ENCODE assay signal across 12 cellular contexts in the genomic region with DNA sequence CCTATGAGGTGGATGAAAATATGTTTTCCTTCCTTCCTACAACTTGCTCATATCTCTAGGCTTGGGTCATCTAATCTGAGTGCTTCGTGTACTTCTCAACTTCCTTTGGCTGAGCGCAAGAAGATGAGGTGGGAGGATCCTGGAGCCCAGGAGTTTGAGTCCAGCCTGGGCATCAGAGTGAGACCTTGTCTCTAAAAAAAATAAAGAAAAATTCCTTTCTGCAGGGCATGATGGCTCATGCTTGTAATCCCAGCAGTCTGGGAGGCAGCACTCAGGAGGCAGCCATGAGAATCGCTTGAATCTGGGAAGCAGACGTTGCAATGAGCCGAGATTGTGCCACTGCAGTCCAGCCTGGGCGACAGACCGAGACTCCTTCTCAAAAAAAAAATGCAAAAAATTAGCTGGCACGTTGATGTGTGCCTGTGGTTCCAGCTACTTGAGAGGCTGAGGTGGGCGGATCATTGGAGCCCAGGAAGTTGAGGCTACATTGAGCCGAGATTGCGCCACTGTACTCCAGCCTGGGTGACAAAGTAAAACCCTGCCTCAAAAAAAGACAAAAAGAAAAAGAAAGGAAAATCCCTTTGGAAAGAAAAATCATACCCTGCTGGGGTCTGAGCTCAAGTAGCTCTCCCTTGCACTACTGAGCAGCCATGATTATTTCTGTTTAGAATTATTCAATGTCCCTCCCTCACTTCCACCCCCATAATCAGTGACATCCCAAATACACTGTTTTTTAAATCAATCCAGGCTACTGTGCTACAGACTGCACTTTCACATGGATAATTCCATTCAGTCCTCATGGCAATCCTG. TPM values are rescaled to one million over a fixed set of nuclear protein-coding genes. Genes with fewer than 3 reads are reported as not detected.
DNase-seq lines count a peak whose midpoint lies in the region; ATAC-seq and TF ChIP-seq lines count a peak whose summit lies in the region.
"Had no signal": no experiment of that assay in that cellular context is flagged by ENCODE, and none has a peak within 500 bp of the region (broad histone marks: within the 10 kb centered on the region; RNA-seq: fewer than 3 reads in every experiment).

No MANE protein-coding gene starts in this region.

- H3K9me3 Mint-ChIP-seq in nephron progenitor cell: peaks cover 23% of the 10 kb centered on the region

- peak overlapping the region in 4 of 10 experiments; percentile 1 to 49 (median 10); a peak in 5 of 20 replicates for H3K4me3 ChIP-seq in BLaER1 treated with 17β-estradiol and CSF1 and Interleukin-3, amounts not matched to agents 10 nM and 100 nM
- H3K4me3 ChIP-seq in NB4 (ENCODE audit: low read depth, low read length) (no peak overlapping the region), epithelial cell of esophagus (ENCODE audit: low read length) (peak overlapping the region; percentile 7), stomach (no peak overlapping the region), tibial nerve (no peak overlapping the region)

- H3K27me3 Mint-ChIP-seq in nephron progenitor cell (ENCODE audit: low read depth, poor library complexity): peaks cover 3% of the 10 kb centered on the region

- TF ChIP-seq POLR2A in NB4 (IDR thresholded peaks at IDR 0.05; ENCODE audit: extremely low read depth, insufficient read length): no peak
- TF ChIP-seq POLR2A in stomach (IDR thresholded peaks at IDR 0.05): no peak
- TF ChIP-seq POLR2A in tibial nerve (IDR thresholded peaks at IDR 0.05): no peak

- H3K4me1 Mint-ChIP-seq in nephron progenitor cell: peaks cover 27% of the 10 kb centered on the region

- H3K27ac Mint-ChIP-seq in nephron progenitor cell: peak overlapping the region; percentile 91

- H3K9me3 ChIP-seq in BLaER1 treated with 17β-estradiol and CSF1 and Interleukin-3, amounts not matched to agents 10 nM and 100 nM (replicated peaks in 1 of 11): 0 out of 22 replicates have a peak, but pooled peaks cover 0 to 4% (median 0%) of the 10 kb centered on the region in 11 experiments
- H3K9me3 ChIP-seq in stomach: no peaks in the 10 kb centered on the region
- H3K9me3 ChIP-seq in tibial nerve: no peaks in the 10 kb centered on the region
- H3K9me3 ChIP-seq: adrenal gland had no signal

- H3K4me3 Mint-ChIP-seq in nephron progenitor cell: no peak overlapping the region
- H3K4me3 Mint-ChIP-seq: neural crest cell had no signal

- peak overlapping the region in 6 of 11 experiments; percentile 26 to 62 (median 32); a peak in 9 of 22 replicates for H3K9ac ChIP-seq in BLaER1 treated with 17β-estradiol and CSF1 and Interleukin-3, amounts not matched to agents 10 nM and 100 nM

- intact Hi-C loops in stomach (cut with DNase I; ENCODE audit: low total_unique reads): no loop called here

- peak overlapping the region; percentile 7 to 77 (median 63); a peak in 19 of 22 replicates for H3K27ac ChIP-seq in BLaER1 treated with 17β-estradiol and CSF1 and Interleukin-3, amounts not matched to agents 10 nM and 100 nM
- H3K27ac ChIP-seq in stomach (no peak overlapping the region), tibial nerve (no peak overlapping the region)

- no peaks in the 10 kb centered on the region for H3K27me3 ChIP-seq in BLaER1 treated with 17β-estradiol and CSF1 and Interleukin-3, amounts not matched to agents 10 nM and 100 nM
- H3K27me3 ChIP-seq in stomach (no peaks in the 10 kb centered on the region), tibial nerve (no peaks in the 10 kb centered on the region)
- H3K27me3 ChIP-seq: adrenal gland had no signal

- H3K4me2 ChIP-seq in BLaER1 treated with 17β-estradiol and CSF1 and Interleukin-3, amounts not matched to agents 10 nM and 100 nM: peak overlapping the region; percentile 27 to 86 (median 67)

- no peak for TF ChIP-seq CTCF in NB4 (IDR thresholded peaks at IDR 0.05; ENCODE audit: low read depth, low read length)
- TF ChIP-seq CTCF in epithelial cell of esophagus (IDR thresholded peaks at IDR 0.05; ENCODE audit: insufficient read depth, low read depth, low read length, missing control alignments): no peak
- TF ChIP-seq CTCF in nephron progenitor cell (IDR thresholded peaks at IDR 0.05): no peak
- TF ChIP-seq CTCF in stomach (IDR thresholded peaks at IDR 0.05): no peak
- TF ChIP-seq CTCF in tibial nerve (IDR thresholded peaks at IDR 0.05): no peak

- ATAC-seq in HG02610 (IDR thresholded peaks at IDR 0.05; ENCODE audit: unreplicated experiment): no peak
- ATAC-seq: PC-3 had no signal

- peaks cover 7% of the 10 kb centered on the region for H3K36me3 Mint-ChIP-seq in nephron progenitor cell (ENCODE audit: low read depth)

- H3K4me1 ChIP-seq in BLaER1 treated with 17β-estradiol and CSF1 and Interleukin-3, amounts not matched to agents 10 nM and 100 nM: peaks cover 19 to 63% (median 49%) of the 10 kb centered on the region in 10 experiments
- H3K4me1 ChIP-seq in stomach (peaks cover 0 to 23% (median 4%) of the 10 kb centered on the region in 4 donors), tibial nerve (peaks cover 0 to 4% (median 0%) of the 10 kb centered on the region in 4 donors)

- no peaks in the 10 kb centered on the region for H4K20me1 ChIP-seq in BLaER1 treated with 17β-estradiol and CSF1 and Interleukin-3, amounts not matched to agents 10 nM and 100 nM

- TF ChIP-seq EP300 in stomach (IDR thresholded peaks at IDR 0.05) (no peak), tibial nerve (IDR thresholded peaks at IDR 0.05) (no peak)

- H3K36me3 ChIP-seq in BLaER1 treated with 17β-estradiol and CSF1 and Interleukin-3, amounts not matched to agents 10 nM and 100 nM: no peaks in the 10 kb centered on the region
- H3K36me3 ChIP-seq in stomach (no peaks in the 10 kb centered on the region), tibial nerve (no peaks in the 10 kb centered on the region)
- H3K36me3 ChIP-seq: adrenal gland had no signal

- peak; percentile 71 for DNase-seq in NB4 (ENCODE audit: low read depth)
- DNase-seq in epithelial cell of esophagus (ENCODE audit: low read depth): peak; percentile 24
- DNase-seq in nephron progenitor cell: no peak
- DNase-seq in stomach: no peak
- DNase-seq in tibial nerve (ENCODE audit: low spot score in 2 of 2): no peak
- DNase-seq in activated T-cell treated with anti-CD3 and anti-CD28 coated beads, Interleukin-2, amount 50 U/mL, for 48 hours: no peak
- DNase-seq: activated CD4-positive, alpha-beta T cell treated with anti-CD3 and anti-CD28 coated beads, Interleukin-2, amount 50 U/mL, for 1 hour; PC-3 had no signal

- 50 to 61% (median 59%) methylated on average over 11 of the region's 11 CpGs for WGBS in stomach, 5 donors
- 58 to 60% methylated on average over 11 of the region's 11 CpGs for WGBS in tibial nerve, 2 donors

RNA-seq across cellular contexts. Expression of gene RAB11A, which starts 28.0 kb away (rescaled TPM):
- 100 to 1,000 TPM; 133 to 267 (median 172) TPM for total RNA-seq in stomach
- 100 to 1,000 TPM; 129 to 360 (median 194) TPM for polyA plus RNA-seq in stomach
- 100 to 1,000 TPM in 1 of 4 donors, 10 to 100 TPM in 3; 69.9 to 140 (median 84.3) TPM for total RNA-seq in tibial nerve

RNA-seq across cellular contexts. Expression of gene DENND4A, which starts 49.2 kb away (rescaled TPM):
- 10 to 100 TPM; 21.1 to 60.6 (median 32.0) TPM for total RNA-seq in stomach
- 1 to 10 TPM; 5.0 to 7.9 (median 7.4) TPM for polyA plus RNA-seq in stomach
- total RNA-seq in tibial nerve: 10 to 100 TPM; 21.6 to 54.0 (median 35.9) TPM

Comparison
In these comparisons a context has a peak if more than half of its experiments do, and no peak if none do; other contexts are left out.
1. H3K27ac ChIP-seq: peak in BLaER1 treated with 17β-estradiol and CSF1 and Interleukin-3, amounts not matched to agents 10 nM and 100 nM (11 of 11); none in stomach (0 of 5) and tibial nerve (0 of 4).
2. DNase-seq: peak in NB4 (single experiment) and epithelial cell of esophagus (single experiment); none in nephron progenitor cell (single experiment), stomach (single experiment), tibial nerve (0 of 2) and activated T-cell treated with anti-CD3 and anti-CD28 coated beads, Interleukin-2, amount 50 U/mL, for 48 hours (0 of 2).